Comparison of ENCODE assay signal across 19 cellular contexts in the genomic region with DNA sequence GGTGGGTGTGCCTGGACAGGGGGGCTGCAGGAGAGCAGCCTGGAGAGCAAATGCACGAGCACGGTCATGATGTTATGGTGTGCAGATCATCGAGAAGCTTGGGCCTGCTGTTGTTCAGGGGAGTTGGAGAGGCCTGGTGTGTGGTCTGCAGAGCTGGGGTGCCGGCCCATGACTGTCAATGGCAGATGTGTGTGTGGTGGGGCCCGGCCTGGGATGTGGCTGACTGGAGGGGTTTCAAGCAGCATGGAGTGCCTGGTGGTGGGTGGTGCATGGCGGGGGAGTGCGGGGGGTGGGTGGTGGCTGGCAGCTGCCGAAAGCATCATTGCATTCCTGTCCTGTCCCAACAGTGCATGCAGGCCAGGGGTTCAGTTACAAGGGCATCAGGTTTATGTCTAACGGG.
"Had no signal": no experiment of that assay in that cellular context is flagged by ENCODE, and none has a peak within 500 bp of the region (broad histone marks: within the 10 kb centered on the region; RNA-seq: fewer than 3 reads in every experiment).

No MANE protein-coding gene starts in this region.

- H3K4me1 ChIP-seq: colonic mucosa, lower lobe of right lung, psoas muscle, spleen, suprapubic skin had no signal

- DNase-seq: colonic mucosa; dermis blood vessel endothelial cell; effector memory CD8-positive, alpha-beta T cell; hypothalamus; kidney; left ventricle myocardium inferior; lower lobe of right lung; naive B cell; occipital lobe; ovary; psoas muscle; right cardiac atrium; spleen; stimulated activated CD4-positive, alpha-beta T cell treated with anti-CD3 and anti-CD28 coated beads, Interleukin-4, amount 100 ng/mL, for 4 hours; transverse colon had no signal

- H3K9me3 ChIP-seq: colonic mucosa, left ventricle myocardium inferior, lower lobe of right lung, ovary, psoas muscle, spleen, suprapubic skin, transverse colon had no signal

- H3K4me3 ChIP-seq: cardiac muscle cell, colonic mucosa, left ventricle myocardium inferior, lower lobe of right lung, ovary, psoas muscle, skin epidermis, spleen, suprapubic skin, transverse colon had no signal

- ATAC-seq: effector memory CD8-positive, alpha-beta T cell; lower lobe of right lung; psoas muscle; right cardiac atrium; stimulated activated memory B cell treated with anti-CD40 and anti-IgM and Interleukin-4, amounts not matched to agents 10 μg/mL and 1 μg/mL and 100 μg/mL, for 72 hours had no signal

- H3K27me3 ChIP-seq: cardiac muscle cell, colonic mucosa, ovary, spleen, suprapubic skin, transverse colon had no signal

- H3K36me3 ChIP-seq: colonic mucosa, ovary had no signal

- H3K27ac ChIP-seq: cardiac muscle cell, colonic mucosa, left ventricle myocardium inferior, lower lobe of right lung, ovary, psoas muscle, skin epidermis, spleen, suprapubic skin, transverse colon had no signal
